In genomic region chr7:137169282-137169698, GRCh38 we compare ENCODE assay signal across 8 cellular contexts.
DNase-seq lines count a peak whose midpoint lies in the region; ATAC-seq and TF ChIP-seq lines count a peak whose summit lies in the region.

No MANE protein-coding gene starts in this region.

- ATAC-seq in esophagus mucosa: peak; percentile 66
- no peak for ATAC-seq in HG03342 (IDR thresholded peaks at IDR 0.05; ENCODE audit: unreplicated experiment)
- no peak for ATAC-seq in HG03521 (IDR thresholded peaks at IDR 0.05; ENCODE audit: unreplicated experiment)

- H3K9me3 Mint-ChIP-seq in nephron: no peaks in the 10 kb centered on the region

- H3K27ac ChIP-seq in C4-2B: no peak overlapping the region

- peak overlapping the region in 2 of 3 experiments; percentile 2 to 5 for H3K27ac Mint-ChIP-seq in nephron

- H3K4me3 Mint-ChIP-seq in nephron: no peak overlapping the region

- TF ChIP-seq CTCF in C4-2B (conservative IDR thresholded peaks at IDR 0.05) (peak; percentile 96), LNCAP (IDR thresholded peaks at IDR 0.05) (peak; percentile 90), nephron (IDR thresholded peaks at IDR 0.05; ENCODE audit: unreplicated experiment in 3 of 3) (peak; percentile 82 to 87 (median 83))

- DNase-seq in RPMI7951 (ENCODE audit: low read depth): peak; percentile 86
- DNase-seq in activated CD8-positive, alpha-beta memory T cell treated with anti-CD3 and anti-CD28 coated beads, Interleukin-2, amount 50 U/mL, for 48 hours: no peak

- H3K36me3 Mint-ChIP-seq in nephron (ENCODE audit: low read depth): no peaks in the 10 kb centered on the region

- peaks cover 24% of the 10 kb centered on the region for H3K4me1 Mint-ChIP-seq in nephron

- H3K27me3 Mint-ChIP-seq in nephron (ENCODE audit: low read depth): peaks cover 7% of the 10 kb centered on the region
